ENCODE assay signal across 8 cellular contexts in the genomic region with DNA sequence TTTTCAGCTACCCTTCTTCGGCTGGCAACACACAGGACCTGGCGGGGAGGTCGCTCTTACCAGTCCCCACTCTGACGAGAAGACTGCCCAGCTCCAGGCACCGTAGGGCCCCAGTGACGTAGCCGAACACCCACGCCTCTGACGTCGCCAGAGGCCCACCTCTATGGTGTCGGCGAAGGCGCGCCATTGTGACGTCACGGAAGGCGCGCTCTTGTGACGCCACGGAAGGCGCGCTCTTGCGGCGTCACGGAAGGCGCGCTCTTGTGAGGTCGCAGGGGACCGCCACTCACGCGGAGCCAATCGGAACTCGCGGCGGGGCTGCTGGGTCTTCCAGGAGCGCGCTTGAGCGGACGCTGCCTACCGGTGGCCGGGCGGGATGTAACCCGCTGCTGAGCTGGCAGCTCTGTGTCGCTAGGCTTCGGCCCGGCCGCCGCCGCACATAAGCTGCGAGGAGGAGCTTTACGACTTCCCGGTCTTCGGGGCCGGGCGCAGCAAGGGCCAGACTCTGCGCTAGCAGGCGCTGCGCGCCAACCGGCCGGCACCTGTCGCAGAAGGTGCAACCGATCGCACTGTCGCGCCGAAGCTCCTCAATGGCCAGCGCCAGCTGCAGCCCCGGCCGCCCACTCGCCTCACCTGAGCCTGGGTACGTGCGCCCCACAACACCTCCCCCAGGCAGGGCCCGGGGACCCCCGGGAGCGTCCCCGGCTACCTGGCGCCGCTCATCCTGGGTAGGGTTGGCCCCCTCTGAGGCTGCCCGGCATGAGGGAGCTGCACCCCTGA.
DNase-seq lines count a peak whose midpoint lies in the region; ATAC-seq and TF ChIP-seq lines count a peak whose summit lies in the region.
"Not testable (repeated sequence)": the region's sequence is repeated elsewhere in the genome, so short reads cannot be mapped to it uniquely, and the experiment has no call there.

No MANE protein-coding gene starts in this region.

- H3K27me3 ChIP-seq in H7 (ENCODE audit: control insufficient read depth, insufficient read depth, low read length); Loucy (ENCODE audit: insufficient read depth, low read length, poor library complexity, severe bottlenecking); RWPE2 (ENCODE audit: insufficient read depth, poor library complexity, severe bottlenecking): not testable (repeated sequence)

- H3K27me3 Mint-ChIP-seq in nephron progenitor cell (ENCODE audit: low read depth, poor library complexity); stimulated activated naive CD8-positive, alpha-beta T cell treated with anti-CD3 and anti-CD28 coated beads, Interleukin-15, Interleukin-2, amounts not matched to agents 100 ng/mL and 50 ng/mL, for 24 hours: not testable (repeated sequence)

- H3K9ac ChIP-seq in ES-I3 (ENCODE audit: low read depth, low read length) (peak overlapping the region; percentile 65), Loucy (ENCODE audit: low read depth, low read length, poor library complexity, severe bottlenecking) (peak overlapping the region; percentile 76)

- peak overlapping the region; percentile 63 for H3K4me3 ChIP-seq in H7 (ENCODE audit: insufficient read depth, low read depth, low read length)
- peak overlapping the region; percentile 85 for H3K4me3 ChIP-seq in Loucy (ENCODE audit: low read length, poor library complexity, severe bottlenecking)
- peak overlapping the region; percentile 53 for H3K4me3 ChIP-seq in RWPE2 (ENCODE audit: severe bottlenecking)

- peak; percentile 94 for DNase-seq in H7
- DNase-seq in RWPE2 (ENCODE audit: low spot score): peak; percentile 94
- peak; percentile 98 for DNase-seq in activated effector memory CD4-positive, alpha-beta T cell treated with anti-CD3 and anti-CD28 coated beads, Interleukin-2, amount 50 U/mL, for 16 hours
- DNase-seq in fibroblast of the conjunctiva (ENCODE audit: low read depth): peak; percentile 97
- peak; percentile 91 for DNase-seq in nephron progenitor cell

- H3K9me3 ChIP-seq in ES-I3 (ENCODE audit: control insufficient read depth, insufficient read depth, low read length); Loucy (ENCODE audit: insufficient read depth, low read depth, low read length); RWPE2 (ENCODE audit: severe bottlenecking): not testable (repeated sequence)

- H3K36me3 ChIP-seq in ES-I3 (ENCODE audit: insufficient read depth, low read length); H7 (replicated peaks; ENCODE audit: control insufficient read depth, insufficient read depth, low read length); Loucy (ENCODE audit: insufficient read depth, low read length); RWPE2 (ENCODE audit: low read depth): not testable (repeated sequence)

- 0 out of 2 replicates have a peak, but pooled peaks have one; percentile 8 for TF ChIP-seq CTCF in Loucy (conservative IDR thresholded peaks at IDR 0.05; ENCODE audit: low read length)
- TF ChIP-seq CTCF in RWPE2 (IDR thresholded peaks at IDR 0.05; ENCODE audit: poor library complexity, severe bottlenecking): peak; percentile 31
- TF ChIP-seq CTCF in nephron progenitor cell (IDR thresholded peaks at IDR 0.05): not testable (repeated sequence)

- H4K20me1 ChIP-seq in Loucy (ENCODE audit: insufficient read depth, low read length, poor library complexity, severe bottlenecking): not testable (repeated sequence)

- H3K79me2 ChIP-seq in Loucy (ENCODE audit: insufficient read depth, low read length): peaks cover 12% of the 10 kb centered on the region

- H3F3A ChIP-seq in Loucy (ENCODE audit: low read depth): not testable (repeated sequence)

- H2AFZ ChIP-seq in Loucy (ENCODE audit: low read length): peak overlapping the region; percentile 92

- H3K9me2 ChIP-seq in Loucy (replicated peaks; ENCODE audit: low read depth, low read length): not testable (repeated sequence)

- H3K9me3 Mint-ChIP-seq in nephron progenitor cell; stimulated activated naive CD8-positive, alpha-beta T cell treated with anti-CD3 and anti-CD28 coated beads, Interleukin-15, Interleukin-2, amounts not matched to agents 100 ng/mL and 50 ng/mL, for 24 hours: not testable (repeated sequence)

- H3K27ac ChIP-seq in RWPE2 (ENCODE audit: poor library complexity, severe bottlenecking): peak overlapping the region; percentile 51

- not testable (repeated sequence) for H3K4me1 ChIP-seq in ES-I3 (ENCODE audit: insufficient read depth, low read length); Loucy (ENCODE audit: insufficient read depth, low read length, poor library complexity, severe bottlenecking); RWPE2 (ENCODE audit: insufficient read depth, poor library complexity, severe bottlenecking)

- peak; percentile 99 for ATAC-seq in RWPE2 (ENCODE audit: low read depth)

- peak overlapping the region; percentile 90 for H3K4me3 Mint-ChIP-seq in nephron progenitor cell
- peak overlapping the region; percentile 87 for H3K4me3 Mint-ChIP-seq in stimulated activated naive CD8-positive, alpha-beta T cell treated with anti-CD3 and anti-CD28 coated beads, Interleukin-15, Interleukin-2, amounts not matched to agents 100 ng/mL and 50 ng/mL, for 24 hours

- not testable (repeated sequence) for H3K36me3 Mint-ChIP-seq in nephron progenitor cell (ENCODE audit: low read depth); stimulated activated naive CD8-positive, alpha-beta T cell treated with anti-CD3 and anti-CD28 coated beads, Interleukin-15, Interleukin-2, amounts not matched to agents 100 ng/mL and 50 ng/mL, for 24 hours (ENCODE audit: low read depth)

- H3K4me2 ChIP-seq in Loucy (ENCODE audit: low read depth, low read length, poor library complexity, severe bottlenecking): peak overlapping the region; percentile 70

- H3K27ac Mint-ChIP-seq in nephron progenitor cell: peak overlapping the region; percentile 100
- peak overlapping the region; percentile 95 for H3K27ac Mint-ChIP-seq in stimulated activated naive CD8-positive, alpha-beta T cell treated with anti-CD3 and anti-CD28 coated beads, Interleukin-15, Interleukin-2, amounts not matched to agents 100 ng/mL and 50 ng/mL, for 24 hours

- not testable (repeated sequence) for H3K4me1 Mint-ChIP-seq in nephron progenitor cell
- H3K4me1 Mint-ChIP-seq in stimulated activated naive CD8-positive, alpha-beta T cell treated with anti-CD3 and anti-CD28 coated beads, Interleukin-15, Interleukin-2, amounts not matched to agents 100 ng/mL and 50 ng/mL, for 24 hours (ENCODE audit: low read depth): peaks cover 13% of the 10 kb centered on the region

Comparison
In these comparisons a context has a peak if more than half of its experiments do, and no peak if none do; other contexts are left out.
1. Peak in every context shown above with its lines: DNase-seq, ATAC-seq, H3K4me3 ChIP-seq and H3K27ac ChIP-seq.